Comparison of ENCODE assay signal across 28 cellular contexts in the genomic region with DNA sequence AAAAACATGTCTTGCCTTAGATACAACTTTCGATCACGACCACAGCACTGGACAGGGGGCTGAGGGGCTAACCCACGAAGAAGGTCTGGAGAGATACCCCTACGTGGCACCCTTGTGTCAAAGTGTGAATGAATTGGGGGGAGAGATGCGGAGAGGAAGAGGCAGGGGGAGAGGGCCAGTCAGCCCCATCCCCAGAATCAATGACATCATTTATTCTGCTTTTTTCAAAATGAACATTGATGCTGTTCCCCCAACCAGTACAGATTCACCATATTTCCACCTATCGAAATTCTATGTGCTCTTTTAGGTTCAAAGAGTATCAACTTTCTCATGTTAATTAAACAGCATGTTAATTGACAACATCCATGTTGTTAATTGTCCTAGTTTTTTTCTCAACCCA. TPM values are rescaled to one million over a fixed set of nuclear protein-coding genes. Genes with fewer than 3 reads are reported as not detected.
DNase-seq lines count a peak whose midpoint lies in the region; ATAC-seq lines count a peak whose summit lies in the region.
"Had no signal": no experiment of that assay in that cellular context is flagged by ENCODE, and none has a peak within 500 bp of the region (broad histone marks: within the 10 kb centered on the region; RNA-seq: fewer than 3 reads in every experiment).

No MANE protein-coding gene starts in this region.

- H3K27ac ChIP-seq in SJSA1, result 0 out of 2 replicates have a peak overlapping the region, but pooled peaks have one; percentile 1
- H3K27ac ChIP-seq: 22Rv1, HL-60, RWPE1, SK-N-MC had no signal

- DNase-seq in activated naive CD8-positive, alpha-beta T cell treated with anti-CD3 and anti-CD28 coated beads, Interleukin-2, amount 50 U/mL, for 24 hours, result no peak
- DNase-seq in SJSA1 (ENCODE audit: low read depth in 1 of 2, low spot score in 2 of 2) (no peak), ACHN (no peak), T-cell (no peak), SW 1271 (lab: John Stamatoyannopoulos, UW) (no peak)
- no peak for DNase-seq in central memory CD8-positive, alpha-beta T cell (ENCODE audit: low spot score in 2 of 2)
- DNase-seq in stimulated activated naive B cell treated with anti-CD40 and anti-IgM and Interleukin-4, amounts not matched to agents 10 μg/mL and 1 μg/mL and 100 μg/mL, for 72 hours, result no peak
- DNase-seq: BE2C; CD4-positive, CD25-positive, alpha-beta regulatory T cell; GOT3; Kasumi-1; MV-4-11; NCI-H1105 treated with DMSO at 0.1 percent for 48 hours; NCI-H146; NCI-H1930; NCI-H2107; NCI-H446; NCI-H526; NCI-H82; NK-92 treated with Interleukin-12 subunit alpha and Interleukin-12 subunit beta, amount 100 ng/mL, for 24 hours; SHP77 treated with DMSO at 0.1 percent for 48 hours had no signal

- peaks cover 16% of the 10 kb centered on the region for H3K4me1 Mint-ChIP-seq in activated naive CD8-positive, alpha-beta T cell (ENCODE audit: low read depth)
- H3K4me1 Mint-ChIP-seq in activated naive CD8-positive, alpha-beta T cell treated with anti-CD3 and anti-CD28 coated beads, Interleukin-2, amount 50 U/mL, for 24 hours, result peaks cover 28% of the 10 kb centered on the region
- H3K4me1 Mint-ChIP-seq in central memory CD8-positive, alpha-beta T cell, result peaks cover 37% of the 10 kb centered on the region
- peaks cover 53 to 83% of the 10 kb centered on the region in 2 donors for H3K4me1 Mint-ChIP-seq in stimulated activated naive B cell treated with anti-CD40 and anti-IgM and Interleukin-4, amounts not matched to agents 10 μg/mL and 1 μg/mL and 100 μg/mL, for 72 hours
- H3K4me1 Mint-ChIP-seq in T-cell, result peaks cover 21 to 27% (median 25%) of the 10 kb centered on the region in 3 donors

- H3K4me3 Mint-ChIP-seq in activated naive CD8-positive, alpha-beta T cell, result no peak overlapping the region
- H3K4me3 Mint-ChIP-seq in activated naive CD8-positive, alpha-beta T cell treated with anti-CD3 and anti-CD28 coated beads, Interleukin-2, amount 50 U/mL, for 24 hours, result no peak overlapping the region
- no peak overlapping the region for H3K4me3 Mint-ChIP-seq in central memory CD8-positive, alpha-beta T cell
- no peak overlapping the region for H3K4me3 Mint-ChIP-seq in stimulated activated naive B cell treated with anti-CD40 and anti-IgM and Interleukin-4, amounts not matched to agents 10 μg/mL and 1 μg/mL and 100 μg/mL, for 72 hours
- H3K4me3 Mint-ChIP-seq in T-cell, result no peak overlapping the region
- H3K4me3 Mint-ChIP-seq: CD4-positive, CD25-positive, alpha-beta regulatory T cell had no signal

- ATAC-seq in activated naive CD8-positive, alpha-beta T cell treated with anti-CD3 and anti-CD28 coated beads, Interleukin-2, amount 50 U/mL, for 24 hours, result no peak
- ATAC-seq in central memory CD8-positive, alpha-beta T cell (replicated peaks; ENCODE audit: extremely low read depth, poor library complexity, severe bottlenecking), result no peak
- ATAC-seq in stimulated activated naive B cell treated with anti-CD40 and anti-IgM and Interleukin-4, amounts not matched to agents 10 μg/mL and 1 μg/mL and 100 μg/mL, for 72 hours (replicated peaks), result no peak
- no peak for ATAC-seq in T-cell (replicated peaks in 1 of 4)
- ATAC-seq: Panc1 had no signal

- in situ Hi-C loops in ACHN (cut with HindIII; ENCODE audit: low pct_ligation_motif_present, low pct_unique_long_range_greater_than_20kb, low sequenced_read_pairs), result no loop called here

- no peak overlapping the region for H3K4me3 ChIP-seq in SJSA1
- H3K4me3 ChIP-seq: HAP-1, SK-N-MC had no signal

- POLR2A ChIA-PET in T-cell (lab: Charles Lee), result no interaction called here

- H3K27me3 ChIP-seq in SJSA1 (replicated peaks), result no peaks in the 10 kb centered on the region
- H3K27me3 ChIP-seq: BE2C had no signal

- no peaks in the 10 kb centered on the region for H3K27me3 Mint-ChIP-seq in activated naive CD8-positive, alpha-beta T cell
- H3K27me3 Mint-ChIP-seq in activated naive CD8-positive, alpha-beta T cell treated with anti-CD3 and anti-CD28 coated beads, Interleukin-2, amount 50 U/mL, for 24 hours, result no peaks in the 10 kb centered on the region
- no peaks in the 10 kb centered on the region for H3K27me3 Mint-ChIP-seq in central memory CD8-positive, alpha-beta T cell
- no peaks in the 10 kb centered on the region for H3K27me3 Mint-ChIP-seq in stimulated activated naive B cell treated with anti-CD40 and anti-IgM and Interleukin-4, amounts not matched to agents 10 μg/mL and 1 μg/mL and 100 μg/mL, for 72 hours
- H3K27me3 Mint-ChIP-seq in T-cell, result no peaks in the 10 kb centered on the region
- H3K27me3 Mint-ChIP-seq: CD4-positive, CD25-positive, alpha-beta regulatory T cell had no signal

- CTCF ChIA-PET in T-cell (lab: Charles Lee), result no interaction called here

- H3K27ac Mint-ChIP-seq in activated naive CD8-positive, alpha-beta T cell, result peak overlapping the region; percentile 13
- H3K27ac Mint-ChIP-seq in activated naive CD8-positive, alpha-beta T cell treated with anti-CD3 and anti-CD28 coated beads, Interleukin-2, amount 50 U/mL, for 24 hours, result no peak overlapping the region
- peak overlapping the region; percentile 65 for H3K27ac Mint-ChIP-seq in central memory CD8-positive, alpha-beta T cell (ENCODE audit: low read depth)
- H3K27ac Mint-ChIP-seq in stimulated activated naive B cell treated with anti-CD40 and anti-IgM and Interleukin-4, amounts not matched to agents 10 μg/mL and 1 μg/mL and 100 μg/mL, for 72 hours, result peak overlapping the region; percentile 6
- no peak overlapping the region for H3K27ac Mint-ChIP-seq in T-cell

- peaks cover 59% of the 10 kb centered on the region for H3K4me1 ChIP-seq in SJSA1 (replicated peaks)
- H3K4me1 ChIP-seq: BE2C, HAP-1 had no signal

- H3K9me3 Mint-ChIP-seq in activated naive CD8-positive, alpha-beta T cell (ENCODE audit: low read depth), result no peaks in the 10 kb centered on the region
- H3K9me3 Mint-ChIP-seq in activated naive CD8-positive, alpha-beta T cell treated with anti-CD3 and anti-CD28 coated beads, Interleukin-2, amount 50 U/mL, for 24 hours, result no peaks in the 10 kb centered on the region
- no peaks in the 10 kb centered on the region for H3K9me3 Mint-ChIP-seq in central memory CD8-positive, alpha-beta T cell
- peaks cover 0 to 4% of the 10 kb centered on the region in 2 donors for H3K9me3 Mint-ChIP-seq in stimulated activated naive B cell treated with anti-CD40 and anti-IgM and Interleukin-4, amounts not matched to agents 10 μg/mL and 1 μg/mL and 100 μg/mL, for 72 hours
- H3K9me3 Mint-ChIP-seq in T-cell, result no peaks in the 10 kb centered on the region

- H3K36me3 ChIP-seq in SJSA1, result peaks cover 62% of the 10 kb centered on the region
- H3K36me3 ChIP-seq: BE2C had no signal

- H3K36me3 Mint-ChIP-seq in activated naive CD8-positive, alpha-beta T cell, result peaks cover 11% of the 10 kb centered on the region
- H3K36me3 Mint-ChIP-seq in activated naive CD8-positive, alpha-beta T cell treated with anti-CD3 and anti-CD28 coated beads, Interleukin-2, amount 50 U/mL, for 24 hours (ENCODE audit: low read depth), result peaks cover 15% of the 10 kb centered on the region
- H3K36me3 Mint-ChIP-seq in central memory CD8-positive, alpha-beta T cell (ENCODE audit: insufficient read depth), result peaks cover 8% of the 10 kb centered on the region
- peaks cover 47 to 62% of the 10 kb centered on the region in 2 donors for H3K36me3 Mint-ChIP-seq in stimulated activated naive B cell treated with anti-CD40 and anti-IgM and Interleukin-4, amounts not matched to agents 10 μg/mL and 1 μg/mL and 100 μg/mL, for 72 hours
- peaks cover 35% of the 10 kb centered on the region for H3K36me3 Mint-ChIP-seq in T-cell

- no peaks in the 10 kb centered on the region for H3K9me3 ChIP-seq in SJSA1 (replicated peaks)
- H3K9me3 ChIP-seq: BE2C, HAP-1 had no signal

RNA-seq across cellular contexts. Expression of a gene that starts 32.4 kb away (rescaled TPM):
- total RNA-seq in SJSA1 (2014; rRNA removed; shearing (Covaris generic)), result 40.6 and 64.6 TPM in 2 replicates
- total RNA-seq in T-cell, result 10 to 100 TPM; 34.1 to 43.7 (median 36.3) TPM

Comparison
In these comparisons a context has a peak if more than half of its experiments do, and no peak if none do; other contexts are left out.
1. H3K27ac Mint-ChIP-seq: peak in activated naive CD8-positive, alpha-beta T cell (single experiment), central memory CD8-positive, alpha-beta T cell (single experiment) and stimulated activated naive B cell treated with anti-CD40 and anti-IgM and Interleukin-4, amounts not matched to agents 10 μg/mL and 1 μg/mL and 100 μg/mL, for 72 hours (single experiment); none in activated naive CD8-positive, alpha-beta T cell treated with anti-CD3 and anti-CD28 coated beads, Interleukin-2, amount 50 U/mL, for 24 hours (single experiment) and T-cell (0 of 2).